11 cellular contexts compared by ENCODE assay signal in the genomic region with DNA sequence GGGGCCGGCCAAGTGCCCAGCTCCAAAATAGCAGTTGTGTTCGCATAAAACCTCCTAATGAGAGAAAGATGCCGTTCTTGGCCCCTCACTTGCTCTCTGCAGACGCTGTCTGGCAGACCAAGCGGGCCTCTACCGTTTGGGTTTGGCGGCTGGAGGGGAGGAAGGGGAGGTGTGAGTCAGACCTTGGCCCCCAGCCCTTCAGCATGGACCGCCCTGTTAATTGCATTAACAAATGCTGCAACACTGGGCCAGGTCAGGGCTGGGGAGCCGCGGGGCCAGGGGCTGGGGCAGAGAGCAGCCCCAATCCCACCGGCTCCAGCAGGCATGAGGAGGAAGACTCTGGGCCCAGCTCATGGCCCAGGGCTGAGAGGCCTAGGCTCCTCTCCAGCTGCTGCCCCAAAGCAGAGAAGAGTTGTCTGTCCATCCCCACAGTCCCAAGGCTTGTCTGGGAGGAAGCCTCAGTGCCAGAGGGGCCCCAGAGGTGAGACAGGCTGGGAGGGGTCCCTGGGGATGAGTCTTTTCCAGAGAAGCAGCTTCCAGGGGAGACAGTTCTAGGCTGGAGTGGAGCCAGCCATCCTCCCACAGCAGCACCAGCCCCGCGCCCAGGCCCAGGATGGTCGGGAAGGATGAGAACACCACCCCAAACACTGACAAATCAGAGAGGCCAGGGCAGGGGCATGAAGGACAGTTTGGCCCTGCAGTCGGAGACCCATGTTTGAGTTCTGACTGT. TPM values are rescaled to one million over a fixed set of nuclear protein-coding genes. Genes with fewer than 3 reads are reported as not detected.
DNase-seq lines count a peak whose midpoint lies in the region; ATAC-seq and TF ChIP-seq lines count a peak whose summit lies in the region.
"Had no signal": no experiment of that assay in that cellular context is flagged by ENCODE, and none has a peak within 500 bp of the region (broad histone marks: within the 10 kb centered on the region; RNA-seq: fewer than 3 reads in every experiment).

No MANE protein-coding gene starts in this region.

- H3K9me3 Mint-ChIP-seq in Calu3 (ENCODE audit: low read depth, unreplicated experiment), result no peaks in the 10 kb centered on the region
- H3K9me3 Mint-ChIP-seq: activated naive CD4-positive, alpha-beta T cell treated with anti-CD3 and anti-CD28 coated beads, Interleukin-2, amount 50 U/mL, for 24 hours had no signal

- intact Hi-C loops in Calu3 (cut with micrococcal nuclease; ENCODE audit: unreplicated experiment), result no loop called here

- no TSS peak for BruUV-seq in Calu3 (replicated peaks; lab: Mats Ljungman, UMichigan)

- H3K4me1 Mint-ChIP-seq in Calu3 (ENCODE audit: low read depth, unreplicated experiment), result no peaks in the 10 kb centered on the region
- H3K4me1 Mint-ChIP-seq: activated naive CD4-positive, alpha-beta T cell treated with anti-CD3 and anti-CD28 coated beads, Interleukin-2, amount 50 U/mL, for 24 hours had no signal

- no peak for ATAC-seq in GM21576 (IDR thresholded peaks at IDR 0.05; ENCODE audit: unreplicated experiment)
- ATAC-seq in HG03095 (IDR thresholded peaks at IDR 0.05; ENCODE audit: unreplicated experiment), result no peak
- ATAC-seq: K562 had no signal

- no peak overlapping the region for H3K27ac Mint-ChIP-seq in Calu3 (ENCODE audit: unreplicated experiment)
- H3K27ac Mint-ChIP-seq: activated naive CD4-positive, alpha-beta T cell treated with anti-CD3 and anti-CD28 coated beads, Interleukin-2, amount 50 U/mL, for 24 hours had no signal

- H3K9me3 ChIP-seq in stomach smooth muscle (ENCODE audit: control insufficient read depth in 2 of 2, low read length in 2 of 2), result no peaks in the 10 kb centered on the region

- H3K4me1 ChIP-seq in stomach smooth muscle (ENCODE audit: control insufficient read depth, insufficient read depth, low read length), result peaks cover 56% of the 10 kb centered on the region

- H3K4me3 ChIP-seq in H7 (ENCODE audit: insufficient read depth, low read depth, low read length) (no peak overlapping the region), coronary artery (peak overlapping the region; percentile 26), stomach smooth muscle (ENCODE audit: low read length in 2 of 2) (no peak overlapping the region)
- H3K4me3 ChIP-seq: K562 had no signal

- DNase-seq in H7 (peak; percentile 51), coronary artery (ENCODE audit: low spot score) (no peak), islet precursor cell (peak; percentile 83), Calu3 (no peak), hepatic stellate cell (ENCODE audit: low spot score) (no peak)
- DNase-seq: small intestine had no signal

- peak overlapping the region; percentile 75 to 91 for H3K27ac ChIP-seq in coronary artery
- peak overlapping the region; percentile 60 for H3K27ac ChIP-seq in stomach smooth muscle (ENCODE audit: low read length)

- H3K36me3 ChIP-seq in H7 (replicated peaks; ENCODE audit: control insufficient read depth, insufficient read depth, low read length) (no peaks in the 10 kb centered on the region), stomach smooth muscle (ENCODE audit: control insufficient read depth in 2 of 2, insufficient read depth in 2 of 2, low read length in 2 of 2) (no peaks in the 10 kb centered on the region)

- peaks cover 25% of the 10 kb centered on the region for H3K27me3 Mint-ChIP-seq in Calu3 (ENCODE audit: unreplicated experiment)
- H3K27me3 Mint-ChIP-seq: activated naive CD4-positive, alpha-beta T cell treated with anti-CD3 and anti-CD28 coated beads, Interleukin-2, amount 50 U/mL, for 24 hours had no signal

- TF ChIP-seq CTCF in coronary artery (IDR thresholded peaks at IDR 0.05) (no peak), Calu3 (IDR thresholded peaks at IDR 0.05; ENCODE audit: unreplicated experiment) (no peak)

- CTCF ChIA-PET in Calu3 (lab: Charles Lee), result interaction anchor here (1.8 kb wide), 1 partner anchor 14 kb away, joined by 7 read pairs; no protein-coding TSS in a partner anchor

- no peak overlapping the region for H3K4me3 Mint-ChIP-seq in Calu3 (ENCODE audit: low read depth, unreplicated experiment)
- H3K4me3 Mint-ChIP-seq: activated naive CD4-positive, alpha-beta T cell treated with anti-CD3 and anti-CD28 coated beads, Interleukin-2, amount 50 U/mL, for 24 hours had no signal

- peak overlapping the region in 1 of 2 donors; percentile 13 for H3K9ac ChIP-seq in stomach smooth muscle (ENCODE audit: low read length in 2 of 2)

- H3K27me3 ChIP-seq in H7 (ENCODE audit: control insufficient read depth, insufficient read depth, low read length), result no peaks in the 10 kb centered on the region
- H3K27me3 ChIP-seq in stomach smooth muscle (ENCODE audit: control insufficient read depth in 1 of 2, insufficient read depth in 2 of 2, low read length in 2 of 2), result no peaks in the 10 kb centered on the region

- H3K36me3 Mint-ChIP-seq in Calu3 (ENCODE audit: insufficient read depth, unreplicated experiment), result no peaks in the 10 kb centered on the region
- H3K36me3 Mint-ChIP-seq: activated naive CD4-positive, alpha-beta T cell treated with anti-CD3 and anti-CD28 coated beads, Interleukin-2, amount 50 U/mL, for 24 hours had no signal

RNA-seq across cellular contexts. Expression of a gene that starts 16.9 kb away (rescaled TPM):
- total RNA-seq in H7 (2014; rRNA removed; shearing (Covaris generic)), result 1.3 and 2.0 TPM in 2 replicates
- 1.3 and 4.3 TPM in 2 replicates for total RNA-seq in Calu3 (2022)

Comparison
In these comparisons a context has a peak if more than half of its experiments do, and no peak if none do; other contexts are left out.
1. DNase-seq: peak in H7 (single experiment) and islet precursor cell (single experiment); none in coronary artery (single experiment), Calu3 (single experiment) and hepatic stellate cell (single experiment).